In genomic region chr16:49856741-49857330, GRCh38 we compare ENCODE assay signal across 8 cellular contexts. TPM values are rescaled to one million over a fixed set of nuclear protein-coding genes. Genes with fewer than 3 reads are reported as not detected.
A peak's percentile ranks its signal among the peaks of the same experiment; 100 is the strongest.
DNase-seq lines count a peak whose midpoint lies in the region; ATAC-seq, FAIRE-seq and TF ChIP-seq lines count a peak whose summit lies in the region.

No MANE protein-coding gene starts in this region.

- peaks cover 6% of the 10 kb centered on the region for H3K4me1 ChIP-seq in NT2/D1 (ENCODE audit: insufficient read depth, insufficient read length)
- peaks cover 6% of the 10 kb centered on the region; the same call in 1 of the 2 replicates for H3K4me1 ChIP-seq in GM12878 (ENCODE audit: control insufficient read depth, insufficient read depth, low read length)
- H3K4me1 ChIP-seq in right cardiac atrium (ENCODE audit: control insufficient read depth, insufficient read depth, low read length): no peaks in the 10 kb centered on the region

- DNase-seq in AG08395 (ENCODE audit: low spot score) (peak; percentile 79), NT2/D1 (ENCODE audit: low read depth, low spot score) (peak; percentile 81), GM12878 (ENCODE audit: low read depth, low spot score) (no peak), right cardiac atrium (peak; percentile 86 to 94 (median 93)), posterior cingulate gyrus (peak; percentile 68 to 96 (median 79))

- in situ Hi-C loops in GM12878 (cut with MboI): no loop called here

- H2AFZ ChIP-seq in GM12878 (ENCODE audit: control insufficient read depth, low read depth, low read length): no peak overlapping the region

- no peak for TF ChIP-seq POLR2A in GM12878 (IDR thresholded peaks at IDR 0.05; ENCODE audit: low read depth, low read length)

- H3K27me3 ChIP-seq in NT2/D1 (ENCODE audit: insufficient read depth, insufficient read length) (peaks cover 8% of the 10 kb centered on the region), GM12878 (replicated peaks in 1 of 2; ENCODE audit: control insufficient read depth in 2 of 2, insufficient read depth in 2 of 2, low read length in 1 of 2) (peaks cover 10 to 20% of the 10 kb centered on the region in 2 experiments), right cardiac atrium (ENCODE audit: control insufficient read depth, insufficient read depth) (no peaks in the 10 kb centered on the region)

- POLR2A ChIA-PET in GM12878 (lab: Charles Lee): no interaction called here

- H4K20me1 ChIP-seq in GM12878 (ENCODE audit: control insufficient read depth, insufficient read depth): no peaks in the 10 kb centered on the region

- CTCF ChIA-PET in GM12878 (lab: Yijun Ruan, JAX): interaction anchor here (0.8 to 1.3 kb wide), 4 partner anchors 10 to 80 kb away, joined by 3 to 5 read pairs (median 3); no protein-coding TSS in a partner anchor

- no peak for FAIRE-seq in GM12878 (lab: Jason Lieb, UNC)

- H3K27ac ChIP-seq in GM12878 (ENCODE audit: control insufficient read depth, insufficient read depth): no peak overlapping the region
- peak overlapping the region; percentile 91 for H3K27ac ChIP-seq in right cardiac atrium (ENCODE audit: low read length)

- H3K9me3 ChIP-seq in NT2/D1 (ENCODE audit: insufficient read depth, low read length) (no peaks in the 10 kb centered on the region), GM12878 (replicated peaks; ENCODE audit: control insufficient read depth, insufficient read depth, low read length) (no peaks in the 10 kb centered on the region), right cardiac atrium (ENCODE audit: control insufficient read depth, low read length) (no peaks in the 10 kb centered on the region)

- SMC1A ChIA-PET in GM12878 (lab: Charles Lee; ENCODE audit: uncharacterized antibody, unreplicated experiment): no interaction called here

- RAD21 ChIA-PET in GM12878 (lab: Charles Lee; ENCODE audit: unreplicated experiment): no interaction called here

- H3K4me3 ChIP-seq in NT2/D1 (ENCODE audit: insufficient read length, low read depth): peak overlapping the region; percentile 72
- H3K4me3 ChIP-seq in GM12878: no peak overlapping the region
- peak overlapping the region; percentile 96 for H3K4me3 ChIP-seq in right cardiac atrium (ENCODE audit: low read length)

- peak overlapping the region; percentile 43; the same call in 1 of the 2 replicates for H3K4me2 ChIP-seq in GM12878 (ENCODE audit: control insufficient read depth, insufficient read depth)

- peak overlapping the region; percentile 95 for H3K9ac ChIP-seq in NT2/D1 (ENCODE audit: insufficient read length, low read depth)
- no peak overlapping the region for H3K9ac ChIP-seq in GM12878 (ENCODE audit: control insufficient read depth, insufficient read depth, low read length)

- peak in 1 of 3 experiments; percentile 32; a peak in 2 of 6 replicates for TF ChIP-seq CTCF in GM12878 (IDR thresholded peaks at IDR 0.05 in 2 of 3, conservative IDR thresholded peaks at IDR 0.05 in 1 of 3; ENCODE audit: control insufficient read depth in 2 of 3, extremely low read depth in 1 of 3, insufficient read depth in 1 of 3, low read depth in 3 of 3, low read length in 3 of 3)

- no peak for TF ChIP-seq EP300 in GM12878 (IDR thresholded peaks at IDR 0.05; ENCODE audit: borderline replicate concordance in 1 of 2, control insufficient read depth in 1 of 2, low read depth in 2 of 2, low read length in 2 of 2)

- peaks cover 16% of the 10 kb centered on the region for H3K36me3 ChIP-seq in NT2/D1 (ENCODE audit: insufficient read depth, insufficient read length, low read length)
- H3K36me3 ChIP-seq in GM12878 (ENCODE audit: control insufficient read depth in 2 of 2, insufficient read depth in 2 of 2, low read length in 1 of 2): no peaks in the 10 kb centered on the region

- intact Hi-C loops in GM12878 (cut with micrococcal nuclease; ENCODE audit: unreplicated experiment): no loop called here
- intact Hi-C loops in right cardiac atrium (cut with DNase I): loop anchor here in 3 of 4 donors (5.0 to 10.0 kb wide), 5 partner anchors 72 to 370 kb away; no protein-coding TSS in a partner anchor
- intact Hi-C loops in posterior cingulate gyrus (cut with DNase I): loop anchor here (2.0 to 5.0 kb wide), 2 partner anchors 250 to 364 kb away; no protein-coding TSS in a partner anchor

- peak; percentile 32 for ATAC-seq in GM21576 (IDR thresholded peaks at IDR 0.05; ENCODE audit: unreplicated experiment)
- peak; percentile 38 for ATAC-seq in GM12878
- ATAC-seq in right cardiac atrium: peak; percentile 58 to 65
- ATAC-seq in HG02970 (IDR thresholded peaks at IDR 0.05; ENCODE audit: low FRiP score, unreplicated experiment): no peak
- no peak for ATAC-seq in HG02938 (IDR thresholded peaks at IDR 0.05; ENCODE audit: unreplicated experiment)

- WGBS in GM12878 (ENCODE audit: insufficient coverage, insufficient replicate concordance, low lambda C conversion rate, missing lambda C conversion rate): 5% methylated on average over 41 of the region's 73 CpGs
- under 1% methylated on average over 73 of the region's 73 CpGs for WGBS in right cardiac atrium

- no peaks in the 10 kb centered on the region for H3K79me2 ChIP-seq in GM12878 (ENCODE audit: control insufficient read depth, insufficient read depth, low read length)

- 0 out of 2 replicates have a peak, but pooled peaks have one; percentile 8 for TF ChIP-seq RAD21 in GM12878 (IDR thresholded peaks at IDR 0.05; ENCODE audit: insufficient read depth, low read depth, low read length)

- no TSS peak for BruUV-seq in GM12878 (replicated peaks; lab: Mats Ljungman, UMichigan)

TF ChIP-seq in GM12878, 131 proteins besides CTCF, POLR2A, EP300 and RAD21:
- TF ChIP-seq TCF7 (IDR thresholded peaks at IDR 0.05; ENCODE audit: borderline replicate concordance) (no peak), CHD4 (IDR thresholded peaks at IDR 0.05) (no peak), REST (IDR thresholded peaks at IDR 0.05; ENCODE audit: low read depth, low read length) (0 out of 2 replicates have a peak, but pooled peaks have one; percentile 12), SUZ12 (IDR thresholded peaks at IDR 0.05; ENCODE audit: unreplicated experiment) (peak; percentile 32)

RNA-seq across cellular contexts. Expression of gene ZNF423, which starts 0.9 kb away (rescaled TPM):
- not detected in 2 replicates for total RNA-seq in GM12878 (2013; cell fraction: nucleolus; rRNA removed)
- total RNA-seq in GM12878 (2014; rRNA removed) (0.22 and 0.28 TPM in 2 replicates), GM12878 (2014; rRNA removed; fragmentation: Illumina TruSeq; extraction: Trizol) (0.09 and 0.14 TPM in 2 replicates), GM12878 (2021) (0.21 and 0.64 TPM in 2 replicates), right cardiac atrium (10 to 100 TPM; 11.4 to 22.2 (median 14.6) TPM)
- polyA plus RNA-seq in GM12878 (2011; ENCODE audit: low read depth): not detected
- polyA plus RNA-seq in GM12878 (2011; rRNA removed) (0.01 and 0.03 TPM in 2 replicates), GM12878 (2014; fragmentation: Illumina TruSeq; extraction: Trizol) (0.06 and 0.07 TPM in 2 replicates), GM12878 (2014; fragmentation: Nextera tagmentation; extraction: Ambion mirVana) (under 1 TPM; 0.05 to 0.35 TPM), GM12878 (2014; rRNA removed) (0.10 and 0.12 TPM in 2 replicates), GM12878 (2016; fragmentation: Nextera tagmentation; extraction: Ambion mirVana) (under 1 TPM; 0.09 to 0.18 TPM), right cardiac atrium (5.5 TPM)
- polyA plus RNA-seq in GM12878 (2011; cell fraction: cytosol; rRNA removed): 0.03 TPM in 2 replicates
- 0.03 and 0.04 TPM in 2 replicates for polyA plus RNA-seq in GM12878 (2011; cell fraction: nucleus; rRNA removed)
- polyA plus RNA-seq in GM12878 (2012): 0.11 and 0.15 TPM in 2 replicates
- polyA minus RNA-seq in GM12878 (2011; rRNA and poly(A)+ RNA removed): 0.10 TPM in 1 of 2 replicates, not detected in the other
- not detected in 2 replicates for polyA minus RNA-seq in GM12878 (2011; cell fraction: cytosol; rRNA and poly(A)+ RNA removed)
- polyA minus RNA-seq in GM12878 (2011; cell fraction: nucleus; rRNA and poly(A)+ RNA removed): 0.19 TPM in 1 of 2 replicates, not detected in the other

Comparison
In these comparisons a context has a peak if more than half of its experiments do, and no peak if none do; other contexts are left out.
1. ATAC-seq: peak in GM21576 (single experiment), GM12878 (single experiment) and right cardiac atrium (2 of 2); none in HG02970 (single experiment) and HG02938 (single experiment).
2. RNA of gene ZNF423, which starts 0.9 kb away (total RNA-seq): 11.4 to 22.2 TPM in right cardiac atrium; 0.09 to 0.64 TPM in GM12878; every median in the first group is over 4 times any median in the second.